ENCODE assay signal across 8 cellular contexts in genomic region chr2:96773922-96774321, GRCh38. TPM values are rescaled to one million over a fixed set of nuclear protein-coding genes. Genes with fewer than 3 reads are reported as not detected.
DNase-seq lines count a peak whose midpoint lies in the region; ATAC-seq, FAIRE-seq and TF ChIP-seq lines count a peak whose summit lies in the region.

No MANE protein-coding gene starts in this region.

- no peaks in the 10 kb centered on the region for H3K9me3 ChIP-seq in pancreas
- no peaks in the 10 kb centered on the region for H3K9me3 ChIP-seq in heart right ventricle

- H3K36me3 Mint-ChIP-seq in type B pancreatic cell (peaks cover 3% of the 10 kb centered on the region), osteocyte (ENCODE audit: unreplicated experiment) (no peaks in the 10 kb centered on the region)

- H3K27me3 ChIP-seq in pancreas = no peaks in the 10 kb centered on the region
- H3K27me3 ChIP-seq in heart right ventricle = no peaks in the 10 kb centered on the region

- H3K36me3 ChIP-seq in pancreas (no peaks in the 10 kb centered on the region), heart right ventricle (no peaks in the 10 kb centered on the region)

- peak overlapping the region in 1 of 4 donors; percentile 19 for H3K4me3 ChIP-seq in pancreas
- peak overlapping the region in 3 of 10 donors; percentile 10 to 50 (median 14) for H3K4me3 ChIP-seq in heart right ventricle

- H3K4me1 ChIP-seq in pancreas (no peaks in the 10 kb centered on the region), heart right ventricle (peaks cover 0 to 26% (median 9%) of the 10 kb centered on the region in 9 donors)

- H3K27ac Mint-ChIP-seq in type B pancreatic cell = no peak overlapping the region
- no peak overlapping the region for H3K27ac Mint-ChIP-seq in osteocyte (ENCODE audit: unreplicated experiment)

- H3K27me3 Mint-ChIP-seq in type B pancreatic cell = no peaks in the 10 kb centered on the region
- H3K27me3 Mint-ChIP-seq in osteocyte (ENCODE audit: unreplicated experiment) = no peaks in the 10 kb centered on the region

- ATAC-seq in pancreas (peak in 3 of 4 donors; percentile 37 to 71 (median 66)), GM19023 (IDR thresholded peaks at IDR 0.05; ENCODE audit: unreplicated experiment) (no peak), heart right ventricle (no peak)

- peaks cover 19% of the 10 kb centered on the region for H3K4me1 Mint-ChIP-seq in type B pancreatic cell (ENCODE audit: unreplicated experiment)
- peaks cover 14% of the 10 kb centered on the region for H3K4me1 Mint-ChIP-seq in osteocyte (ENCODE audit: unreplicated experiment)

- peak; percentile 22 for TF ChIP-seq POLR2A in GM18951 (IDR thresholded peaks at IDR 0.05; ENCODE audit: extremely low read depth, insufficient read depth, insufficient read length)

- FAIRE-seq in pancreas (lab: Jason Lieb, UNC) = no peak

- H3K4me3 Mint-ChIP-seq in type B pancreatic cell (no peak overlapping the region), osteocyte (ENCODE audit: unreplicated experiment) (no peak overlapping the region)

- H3K9me3 Mint-ChIP-seq in type B pancreatic cell (no peaks in the 10 kb centered on the region), osteocyte (ENCODE audit: unreplicated experiment) (no peaks in the 10 kb centered on the region)

- H3K27ac ChIP-seq in pancreas (no peak overlapping the region), heart right ventricle (peak overlapping the region in 1 of 10 donors; percentile 64)

- WGBS in pancreas, 2 donors = 72 to 73% methylated on average over 7 of the region's 7 CpGs
- WGBS in heart right ventricle, 2 donors = 85 to 87% methylated on average over 7 of the region's 7 CpGs

- TF ChIP-seq CTCF in pancreas (IDR thresholded peaks at IDR 0.05) (no peak), type B pancreatic cell (conservative IDR thresholded peaks at IDR 0.05) (no peak), heart right ventricle (IDR thresholded peaks at IDR 0.05) (no peak), osteocyte (IDR thresholded peaks at IDR 0.05) (no peak)

- in situ Hi-C loops in GM18951 (cut with MboI; ENCODE audit: low sequenced_read_pairs, unreplicated experiment) = no loop called here

- intact Hi-C loops in pancreas (cut with DNase I) (no loop called here), heart right ventricle (cut with DNase I) (no loop called here)

- DNase-seq in NCI-H2196 treated with DMSO at 0.1 percent for 48 hours (lab: John Stamatoyannopoulos, UW; ENCODE audit: unreplicated experiment) (peak; percentile 65), pancreas (no peak), type B pancreatic cell (ENCODE audit: extremely low spot score, unreplicated experiment) (no peak), heart right ventricle (no peak), osteocyte (ENCODE audit: extremely low spot score, unreplicated experiment) (no peak)
- peak; percentile 81 for DNase-seq in activated effector memory CD4-positive, alpha-beta T cell treated with anti-CD3 and anti-CD28 coated beads, Interleukin-2, amount 50 U/mL, for 16 hours

RNA-seq across cellular contexts. Expression of gene CNNM4, which starts 13.2 kb away (rescaled TPM):
- total RNA-seq in pancreas (1 to 10 TPM; 4.8 to 6.9 (median 5.8) TPM), type B pancreatic cell (ENCODE audit: low replicate concordance) (14.0 and 17.7 TPM in 2 replicates), heart right ventricle (10 to 100 TPM; 19.1 to 59.7 (median 34.8) TPM), osteocyte (7.6 and 8.0 TPM in 2 replicates)
- polyA plus RNA-seq in pancreas (1 to 10 TPM; 3.3 to 5.6 TPM), heart right ventricle (10 to 100 TPM in 1 of 2 donors, 1 to 10 TPM in 1; 4.3 to 10.1 TPM)

RNA-seq across cellular contexts. Expression of gene LMAN2L, which starts 34.1 kb away (rescaled TPM):
- total RNA-seq in pancreas = 10 to 100 TPM in 1 of 6 donors, 1 to 10 TPM in 5; 5.4 to 15.8 (median 6.8) TPM
- 10 to 100 TPM in 1 of 2 donors, 1 to 10 TPM in 1; 6.8 to 12.4 TPM for polyA plus RNA-seq in pancreas
- 31.3 and 31.9 TPM in 2 replicates for total RNA-seq in type B pancreatic cell (ENCODE audit: low replicate concordance)
- 10 to 100 TPM; 13.3 to 30.9 (median 18.8) TPM for total RNA-seq in heart right ventricle
- 10 to 100 TPM; 11.0 to 31.4 TPM for polyA plus RNA-seq in heart right ventricle
- 19.2 and 21.2 TPM in 2 replicates for total RNA-seq in osteocyte

RNA-seq across cellular contexts. Expression of gene CNNM3, which starts 42.1 kb away (rescaled TPM):
- 10 to 100 TPM; 16.8 to 35.1 (median 26.0) TPM for total RNA-seq in pancreas
- 10 to 100 TPM; 13.6 to 15.6 TPM for polyA plus RNA-seq in pancreas
- total RNA-seq in type B pancreatic cell (ENCODE audit: low replicate concordance) = 28.3 and 30.8 TPM in 2 replicates
- total RNA-seq in heart right ventricle = 10 to 100 TPM in 8 of 10 donors, 1 to 10 TPM in 2; 7.4 to 18.3 (median 13.8) TPM
- 1 to 10 TPM; 4.0 to 8.3 TPM for polyA plus RNA-seq in heart right ventricle
- 20.9 and 22.4 TPM in 2 replicates for total RNA-seq in osteocyte

Comparison
In these comparisons a context has a peak if more than half of its experiments do, and no peak if none do; other contexts are left out.
1. DNase-seq: peak in NCI-H2196 treated with DMSO at 0.1 percent for 48 hours (single experiment) and activated effector memory CD4-positive, alpha-beta T cell treated with anti-CD3 and anti-CD28 coated beads, Interleukin-2, amount 50 U/mL, for 16 hours (single experiment); none in pancreas (0 of 6), type B pancreatic cell (single experiment), heart right ventricle (0 of 2) and osteocyte (single experiment).
2. ATAC-seq: peak in pancreas (3 of 4); none in GM19023 (single experiment) and heart right ventricle (0 of 8).